ENCODE assay signal across 8 cellular contexts in genomic region chr16:67846320-67847063, GRCh38. TPM values are rescaled to one million over a fixed set of nuclear protein-coding genes. Genes with fewer than 3 reads are reported as not detected.
DNase-seq lines count a peak whose midpoint lies in the region; ATAC-seq and TF ChIP-seq lines count a peak whose summit lies in the region.

NUTF2 (plus strand) TSS chr16:67846933; CDS start chr16:67865131, 18,198 bp downstream.

- intact Hi-C loops in ascending aorta (cut with DNase I) (loop anchor here (1.0 to 10.0 kb wide), 6 partner anchors 16 to 1488 kb away; partner anchors contain the start of genes COG8, EDC4, FHOD1 and NIP7), right cardiac atrium (cut with DNase I) (no loop called here), aorta (cut with DNase I) (loop anchor here in 1 of 2 donors (1.0 kb wide), 1 partner anchor 17 kb away; no protein-coding TSS in a partner anchor)

- H3K4me3 ChIP-seq in ascending aorta (peak within 1 kb of the TSS; percentile 96 to 97), right cardiac atrium (ENCODE audit: low read length) (peak within 1 kb of the TSS; percentile 89), rectal smooth muscle tissue (ENCODE audit: low read length) (peak within 1 kb of the TSS; percentile 91), aorta (ENCODE audit: low read length in 2 of 2) (peak within 1 kb of the TSS; percentile 33 to 76)

- no peaks in the 10 kb centered on the region for H3K9me3 ChIP-seq in ascending aorta
- no peaks in the 10 kb centered on the region for H3K9me3 ChIP-seq in right cardiac atrium (ENCODE audit: control insufficient read depth, low read length)
- H3K9me3 ChIP-seq in aorta (ENCODE audit: control insufficient read depth, low read length): no peaks in the 10 kb centered on the region

- no peaks in the 10 kb centered on the region for H3K9me3 Mint-ChIP-seq in T-helper 2 cell treated with Interferon-gamma antibody and Interleukin-4, amounts not matched to agents 5 μg/mL and 100 μg/mL, for 36 hours

- H3K4me3 Mint-ChIP-seq in T-helper 2 cell treated with Interferon-gamma antibody and Interleukin-4, amounts not matched to agents 5 μg/mL and 100 μg/mL, for 36 hours: peak within 1 kb of the TSS; percentile 91

- peaks cover 44% of the 10 kb centered on the region for H3K4me1 Mint-ChIP-seq in T-helper 2 cell treated with Interferon-gamma antibody and Interleukin-4, amounts not matched to agents 5 μg/mL and 100 μg/mL, for 36 hours (ENCODE audit: low read depth)

- DNase-seq in NCI-H1930 (lab: John Stamatoyannopoulos, UW): peak; percentile 89
- peak; percentile 96 for DNase-seq in T-helper 2 cell treated with Interferon-gamma antibody and Interleukin-4, amounts not matched to agents 5 μg/mL and 100 μg/mL, for 36 hours (ENCODE audit: low spot score)
- peak; percentile 79 to 97 for DNase-seq in ascending aorta (ENCODE audit: low spot score in 2 of 2)
- peak; percentile 97 to 99 (median 98) for DNase-seq in right cardiac atrium
- peak; percentile 97 to 98 for DNase-seq in aorta

- no peaks in the 10 kb centered on the region for H3K27me3 Mint-ChIP-seq in T-helper 2 cell treated with Interferon-gamma antibody and Interleukin-4, amounts not matched to agents 5 μg/mL and 100 μg/mL, for 36 hours (ENCODE audit: low read depth)

- peaks cover 42% of the 10 kb centered on the region in 2 donors for H3K4me1 ChIP-seq in ascending aorta
- H3K4me1 ChIP-seq in right cardiac atrium (ENCODE audit: control insufficient read depth, insufficient read depth, low read length): peaks cover 12% of the 10 kb centered on the region
- H3K4me1 ChIP-seq in rectal smooth muscle tissue (ENCODE audit: control insufficient read depth, insufficient read depth, low read length): peaks cover 38% of the 10 kb centered on the region
- peaks cover 0 to 5% of the 10 kb centered on the region in 2 donors for H3K4me1 ChIP-seq in aorta (ENCODE audit: control insufficient read depth in 1 of 2, insufficient read depth in 2 of 2, low read length in 2 of 2)

- H3K36me3 ChIP-seq in ascending aorta: no peaks in the 10 kb centered on the region
- H3K36me3 ChIP-seq in rectal smooth muscle tissue (ENCODE audit: control insufficient read depth, insufficient read depth, low read length): no peaks in the 10 kb centered on the region
- H3K36me3 ChIP-seq in aorta (ENCODE audit: control insufficient read depth in 1 of 2, insufficient read depth in 2 of 2, low read length in 1 of 2): no peaks in the 10 kb centered on the region

- no peak for TF ChIP-seq CTCF in ascending aorta (IDR thresholded peaks at IDR 0.05)

- H3K36me3 Mint-ChIP-seq in T-helper 2 cell treated with Interferon-gamma antibody and Interleukin-4, amounts not matched to agents 5 μg/mL and 100 μg/mL, for 36 hours (ENCODE audit: low read depth): peaks cover 7% of the 10 kb centered on the region

- WGBS in right cardiac atrium: under 1% methylated on average over 57 of the region's 57 CpGs
- WGBS in aorta, 2 donors: 0 to 1% methylated on average over 34 to 57 of the region's 57 CpGs

- H3K27me3 ChIP-seq in ascending aorta: no peaks in the 10 kb centered on the region
- H3K27me3 ChIP-seq in right cardiac atrium (ENCODE audit: control insufficient read depth, insufficient read depth): no peaks in the 10 kb centered on the region
- no peaks in the 10 kb centered on the region for H3K27me3 ChIP-seq in rectal smooth muscle tissue (ENCODE audit: control insufficient read depth, insufficient read depth, low read length)
- no peaks in the 10 kb centered on the region for H3K27me3 ChIP-seq in aorta (ENCODE audit: control insufficient read depth in 1 of 2, insufficient read depth in 2 of 2, low read length in 1 of 2)

- ATAC-seq in GM18499 (IDR thresholded peaks at IDR 0.05; ENCODE audit: insufficient read depth, unreplicated experiment) (peak; percentile 44), HG02943 (IDR thresholded peaks at IDR 0.05; ENCODE audit: low read depth, unreplicated experiment) (peak; percentile 45), right cardiac atrium (peak; percentile 89 to 91), aorta (ENCODE audit: low FRiP score) (peak; percentile 92)

- peak within 1 kb of the TSS; percentile 92 to 98 for H3K27ac ChIP-seq in ascending aorta
- peak within 1 kb of the TSS; percentile 95 for H3K27ac ChIP-seq in right cardiac atrium (ENCODE audit: low read length)
- peak within 1 kb of the TSS; percentile 96 for H3K27ac ChIP-seq in rectal smooth muscle tissue (ENCODE audit: low read depth, low read length)
- peak within 1 kb of the TSS; percentile 17 to 97 for H3K27ac ChIP-seq in aorta (ENCODE audit: low read depth in 1 of 2, low read length in 2 of 2)

- peak within 1 kb of the TSS; percentile 89 for H3K27ac Mint-ChIP-seq in T-helper 2 cell treated with Interferon-gamma antibody and Interleukin-4, amounts not matched to agents 5 μg/mL and 100 μg/mL, for 36 hours

- H3K9ac ChIP-seq in rectal smooth muscle tissue (ENCODE audit: low read length): peak within 1 kb of the TSS; percentile 81

RNA-seq across cellular contexts. Expression of gene NUTF2, which starts in this region (rescaled TPM):
- total RNA-seq in ascending aorta (156 TPM), right cardiac atrium (10 to 100 TPM; 66.6 to 80.7 (median 68.2) TPM), aorta (10 to 100 TPM; 80.7 to 88.2 TPM)
- polyA plus RNA-seq in right cardiac atrium (125 TPM), aorta (100 to 1,000 TPM in 1 of 2 donors, 10 to 100 TPM in 1; 95.4 to 130 TPM)

Comparison
In these comparisons a context has a peak if more than half of its experiments do, and no peak if none do; other contexts are left out.
1. Peak in every context shown above with its lines: DNase-seq, ATAC-seq, H3K4me3 ChIP-seq and H3K27ac ChIP-seq.